Comparison of ENCODE assay signal across 12 cellular contexts in genomic region chr3:159881828-159882309, GRCh38. TPM values are rescaled to one million over a fixed set of nuclear protein-coding genes. Genes with fewer than 3 reads are reported as not detected.
DNase-seq lines count a peak whose midpoint lies in the region; ATAC-seq and TF ChIP-seq lines count a peak whose summit lies in the region.
"Had no signal": no experiment of that assay in that cellular context is flagged by ENCODE, and none has a peak within 500 bp of the region (broad histone marks: within the 10 kb centered on the region; RNA-seq: fewer than 3 reads in every experiment).

No MANE protein-coding gene starts in this region.

- H3K36me3 ChIP-seq in SJCRH30 (no peaks in the 10 kb centered on the region), heart left ventricle (peaks cover 0 to 11% (median 0%) of the 10 kb centered on the region in 9 donors)

- H3K9me3 ChIP-seq in SJCRH30 (replicated peaks), result no peaks in the 10 kb centered on the region
- no peaks in the 10 kb centered on the region for H3K9me3 ChIP-seq in heart left ventricle

- ATAC-seq in heart left ventricle, result peak; percentile 53 to 85 (median 72)
- ATAC-seq in sciatic nerve, result peak; percentile 50
- ATAC-seq in HG03175 (IDR thresholded peaks at IDR 0.05; ENCODE audit: unreplicated experiment), result no peak
- no peak for ATAC-seq in HG02973 (IDR thresholded peaks at IDR 0.05; ENCODE audit: unreplicated experiment)

- TF ChIP-seq CTCF in heart left ventricle (IDR thresholded peaks at IDR 0.05), result no peak

- H3K4me3 ChIP-seq in SJCRH30 (no peak overlapping the region), heart left ventricle (no peak overlapping the region)

- H3K4me1 ChIP-seq in SJCRH30 (peaks cover 29% of the 10 kb centered on the region), heart left ventricle (peaks cover 10 to 86% (median 66%) of the 10 kb centered on the region in 12 donors)

- POLR2A ChIA-PET in HEK293T (lab: Yijun Ruan, JAX), result no interaction called here

- H3K27me3 ChIP-seq in SJCRH30, result no peaks in the 10 kb centered on the region
- H3K27me3 ChIP-seq in heart left ventricle, result no peaks in the 10 kb centered on the region

- intact Hi-C loops in heart left ventricle (cut with DNase I), result loop anchor here in 9 of 10 donors (2.0 to 10.0 kb wide), 7 partner anchors 47 to 120 kb away; partner anchors contain the start of genes IL12A (in 1 of the 9) and SCHIP1 (in 1 of the 9)
- intact Hi-C loops in sciatic nerve (cut with DNase I), result no loop called here

- TF ChIP-seq POLR2A in heart left ventricle (IDR thresholded peaks at IDR 0.05), result no peak

- WGBS in heart left ventricle, 4 donors, result 22 to 27% (median 24%) methylated on average over 7 of the region's 7 CpGs

- H3K27ac ChIP-seq in SJCRH30 (no peak overlapping the region), heart left ventricle (peak overlapping the region; percentile 33 to 80 (median 63))

- DNase-seq in HEK293T (ENCODE audit: extremely low spot score) (peak; percentile 20), SJCRH30 (peak; percentile 70 to 81), heart left ventricle (peak in 4 of 5 donors; percentile 40 to 54 (median 48)), sciatic nerve (ENCODE audit: low spot score) (no peak), Kasumi-1 (lab: John Stamatoyannopoulos, UW) (no peak), NOMO-1 (lab: John Stamatoyannopoulos, UW; ENCODE audit: unreplicated experiment in 2 of 2) (no peak)
- DNase-seq: activated CD4-positive, CD25-positive, alpha-beta regulatory T cell; activated naive CD4-positive, alpha-beta T cell treated with anti-CD3 and anti-CD28 coated beads, Interleukin-2, amount 50 U/mL, for 16 hours; CD4-positive, alpha-beta memory T cell; HCEC 1CT had no signal

- CTCF ChIA-PET in HEK293T (lab: Yijun Ruan, JAX), result interaction anchor here (0.5 to 2.1 kb wide), 3 partner anchors 9 to 472 kb away, joined by 3 to 6 read pairs (median 4); no protein-coding TSS in a partner anchor

TF ChIP-seq in HEK293T, 16 proteins besides CTCF, POLR2A, EP300 and RAD21:
- no peak for TF ChIP-seq HDGF (IDR thresholded peaks at IDR 0.05; ENCODE audit: borderline replicate concordance)
- TF ChIP-seq ELF4 (IDR thresholded peaks at IDR 0.05), result no peak
- TF ChIP-seq FOXA1 (IDR thresholded peaks at IDR 0.05), result no peak

RNA-seq across cellular contexts. Expression of gene SCHIP1, which starts 42.2 kb away (rescaled TPM):
- total RNA-seq in SJCRH30 (2014; rRNA removed; shearing (Covaris generic)), result 1.5 and 2.2 TPM in 2 replicates
- total RNA-seq in heart left ventricle (100 to 1,000 TPM in 1 of 9 donors, 10 to 100 TPM in 8; 38.8 to 137 (median 49.9) TPM), sciatic nerve (29.7 TPM)
- 100 to 1,000 TPM in 1 of 2 donors, 10 to 100 TPM in 1; 23.8 to 100 TPM for polyA plus RNA-seq in heart left ventricle
- total RNA-seq: CD4-positive, alpha-beta memory T cell had no signal
- polyA plus RNA-seq: CD4-positive, alpha-beta memory T cell had no signal

Comparison
In these comparisons a context has a peak if more than half of its experiments do, and no peak if none do; other contexts are left out.
1. DNase-seq: peak in HEK293T (single experiment), SJCRH30 (2 of 2) and heart left ventricle (4 of 5); none in sciatic nerve (single experiment), Kasumi-1 (0 of 2) and NOMO-1 (0 of 2).
2. ATAC-seq: peak in heart left ventricle (4 of 4) and sciatic nerve (single experiment); none in HG03175 (single experiment) and HG02973 (single experiment).